In genomic region chrX:133838761-133839676, GRCh38 we compare ENCODE assay signal across 8 cellular contexts.
A peak's percentile ranks its signal among the peaks of the same experiment; 100 is the strongest.
DNase-seq lines count a peak whose midpoint lies in the region; ATAC-seq, FAIRE-seq and TF ChIP-seq lines count a peak whose summit lies in the region.

No MANE protein-coding gene starts in this region.

- peak; percentile 38 for FAIRE-seq in GM12878 (lab: Jason Lieb, UNC)

- BruUV-seq in GM12878 (replicated peaks; lab: Mats Ljungman, UMichigan): no TSS peak

- H3K4me3 ChIP-seq in AG04450 (ENCODE audit: low read depth, low read length) (no peak overlapping the region), GM12878 (no peak overlapping the region), left lung (no peak overlapping the region)

- TF ChIP-seq CTCF in AG04450 (IDR thresholded peaks at IDR 0.05; ENCODE audit: low read depth, low read length) (peak; percentile 64), GM12878 (IDR thresholded peaks at IDR 0.05 in 2 of 3, conservative IDR thresholded peaks at IDR 0.05 in 1 of 3; ENCODE audit: control insufficient read depth in 2 of 3, extremely low read depth in 1 of 3, insufficient read depth in 1 of 3, low read depth in 3 of 3, low read length in 3 of 3) (peak; percentile 40 to 65 (median 57); a peak in 5 of 6 replicates), left lung (IDR thresholded peaks at IDR 0.05) (peak; percentile 28 to 63)

- TF ChIP-seq POLR2A in GM12878 (IDR thresholded peaks at IDR 0.05; ENCODE audit: low read depth, low read length): no peak

- H3K36me3 ChIP-seq in GM12878 (ENCODE audit: control insufficient read depth in 2 of 2, insufficient read depth in 2 of 2, low read length in 1 of 2) (no peaks in the 10 kb centered on the region), left lung (no peaks in the 10 kb centered on the region)

- POLR2A ChIA-PET in AG04450 (lab: Yijun Ruan, JAX) (no interaction called here), GM12878 (lab: Charles Lee) (no interaction called here)

- H3K9ac ChIP-seq in GM12878 (ENCODE audit: control insufficient read depth, insufficient read depth, low read length): no peak overlapping the region

- WGBS in GM12878 (ENCODE audit: insufficient coverage, insufficient replicate concordance, low lambda C conversion rate, missing lambda C conversion rate): 36% methylated on average over 5 of the region's 5 CpGs

- ATAC-seq in GM12878: peak; percentile 47
- no peak for ATAC-seq in left lung
- no peak for ATAC-seq in GM21737 (IDR thresholded peaks at IDR 0.05; ENCODE audit: unreplicated experiment)
- ATAC-seq in GM19455 (IDR thresholded peaks at IDR 0.05; ENCODE audit: unreplicated experiment): no peak

- H3K9me3 ChIP-seq in AG04450 (ENCODE audit: control insufficient read depth, insufficient read depth, low read length): no peaks in the 10 kb centered on the region
- no peaks in the 10 kb centered on the region for H3K9me3 ChIP-seq in GM12878 (replicated peaks; ENCODE audit: control insufficient read depth, insufficient read depth, low read length)
- H3K9me3 ChIP-seq in left lung: no peaks in the 10 kb centered on the region

- H3K27ac ChIP-seq in AG04450 (ENCODE audit: low read depth, low read length): no peak overlapping the region
- no peak overlapping the region for H3K27ac ChIP-seq in GM12878 (ENCODE audit: control insufficient read depth, insufficient read depth)
- H3K27ac ChIP-seq in left lung: no peak overlapping the region

- DNase-seq in AG04450 (ENCODE audit: low read depth, low spot score) (no peak), ELF-1 (ENCODE audit: low read depth, low spot score) (peak; percentile 86), NCI-H748 (lab: John Stamatoyannopoulos, UW; ENCODE audit: unreplicated experiment) (peak; percentile 49), GM12878 (ENCODE audit: low read depth, low spot score) (no peak), left lung (no peak), kidney glomerular epithelial cell (lab: John Stamatoyannopoulos, UW) (no peak)

- H3K4me1 ChIP-seq in GM12878 (ENCODE audit: control insufficient read depth, insufficient read depth, low read length): no peaks in the 10 kb centered on the region
- no peaks in the 10 kb centered on the region for H3K4me1 ChIP-seq in left lung

- RAD21 ChIA-PET in GM12878 (lab: Charles Lee; ENCODE audit: unreplicated experiment): no interaction called here

- H3K4me2 ChIP-seq in GM12878 (ENCODE audit: control insufficient read depth, insufficient read depth): no peak overlapping the region

- H3K27me3 ChIP-seq in AG04450 (ENCODE audit: control insufficient read depth, insufficient read depth, low read length) (no peaks in the 10 kb centered on the region), GM12878 (replicated peaks in 1 of 2; ENCODE audit: control insufficient read depth in 2 of 2, insufficient read depth in 2 of 2, low read length in 1 of 2) (no peaks in the 10 kb centered on the region), left lung (no peaks in the 10 kb centered on the region)

- no peaks in the 10 kb centered on the region for H4K20me1 ChIP-seq in GM12878 (ENCODE audit: control insufficient read depth, insufficient read depth)

- SMC1A ChIA-PET in GM12878 (lab: Charles Lee; ENCODE audit: uncharacterized antibody, unreplicated experiment): interaction anchor here (1.3 to 1.6 kb wide), 2 partner anchors 12 to 46 kb away, joined by 5 to 6 read pairs; no protein-coding TSS in a partner anchor

- TF ChIP-seq EP300 in GM12878 (IDR thresholded peaks at IDR 0.05; ENCODE audit: borderline replicate concordance in 1 of 2, control insufficient read depth in 1 of 2, low read depth in 2 of 2, low read length in 2 of 2): no peak

- no peak overlapping the region for H2AFZ ChIP-seq in GM12878 (ENCODE audit: control insufficient read depth, low read depth, low read length)

- CTCF ChIA-PET in AG04450 (lab: Charles Lee): interaction anchor here (0.6 to 3.5 kb wide), 7 partner anchors 11 to 521 kb away, joined by 3 to 20 read pairs (median 4); no protein-coding TSS in a partner anchor
- CTCF ChIA-PET in GM12878 (lab: Yijun Ruan, JAX): interaction anchor here (0.8 to 2.5 kb wide), 14 partner anchors 10 to 83 kb away, joined by 3 to 18 read pairs (median 3); no protein-coding TSS in a partner anchor

- intact Hi-C loops in GM12878 (cut with micrococcal nuclease; ENCODE audit: unreplicated experiment) (no loop called here), left lung (cut with DNase I) (no loop called here)

- H3K79me2 ChIP-seq in GM12878 (ENCODE audit: control insufficient read depth, insufficient read depth, low read length): no peaks in the 10 kb centered on the region

- peak; percentile 41; the same call in 1 of the 2 replicates for TF ChIP-seq RAD21 in GM12878 (IDR thresholded peaks at IDR 0.05; ENCODE audit: insufficient read depth, low read depth, low read length)

- in situ Hi-C loops in GM12878 (cut with MboI): no loop called here

TF ChIP-seq in GM12878, 131 proteins besides CTCF, POLR2A, EP300 and RAD21:
- peak; percentile 31; the same call in 1 of the 2 replicates for TF ChIP-seq SMC3 (IDR thresholded peaks at IDR 0.05; ENCODE audit: borderline replicate concordance, low read length)
- no peak for TF ChIP-seq NFIC (IDR thresholded peaks at IDR 0.05; ENCODE audit: low read depth, low read length)
- no peak for TF ChIP-seq RBBP5 (conservative IDR thresholded peaks at IDR 0.05)

Comparison
In these comparisons a context has a peak if more than half of its experiments do, and no peak if none do; other contexts are left out.
1. DNase-seq: peak in ELF-1 (single experiment) and NCI-H748 (single experiment); none in AG04450 (single experiment), GM12878 (single experiment), left lung (0 of 2) and kidney glomerular epithelial cell (single experiment).
2. Peak in every context shown above with its lines, with median percentiles within 50 percentile points of each other: CTCF ChIP-seq.